Comparison of ENCODE assay signal across 12 cellular contexts in the genomic region with DNA sequence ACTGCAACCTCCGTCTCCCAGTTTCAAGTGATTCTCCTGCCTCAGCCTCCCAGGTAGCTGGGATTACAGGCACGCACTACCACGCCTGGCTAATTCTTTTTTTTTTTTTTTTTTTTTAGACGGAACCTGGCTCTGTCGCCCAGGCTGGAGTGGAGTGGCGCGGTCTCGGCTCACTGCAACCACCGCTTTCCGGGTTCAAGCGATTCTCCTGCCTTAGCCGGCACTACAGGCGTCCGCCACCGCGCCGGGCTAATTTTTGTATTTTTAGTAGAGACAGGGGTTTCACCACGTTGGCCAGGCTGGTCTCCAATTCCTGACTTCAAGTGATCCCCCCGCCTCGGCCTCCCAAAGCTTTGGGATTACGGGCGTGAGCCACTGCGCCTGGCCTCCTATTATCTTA. TPM values are rescaled to one million over a fixed set of nuclear protein-coding genes. Genes with fewer than 3 reads are reported as not detected.
A peak's percentile ranks its signal among the peaks of the same experiment; 100 is the strongest.
DNase-seq lines count a peak whose midpoint lies in the region; ATAC-seq, FAIRE-seq and TF ChIP-seq lines count a peak whose summit lies in the region.
"Not testable (repeated sequence)": the region's sequence is repeated elsewhere in the genome, so short reads cannot be mapped to it uniquely, and the experiment has no call there.
"Had no signal": no experiment of that assay in that cellular context is flagged by ENCODE, and none has a peak within 500 bp of the region (broad histone marks: within the 10 kb centered on the region; RNA-seq: fewer than 3 reads in every experiment).

No MANE protein-coding gene starts in this region.

- H3K9me1 ChIP-seq in K562 (ENCODE audit: control insufficient read depth, insufficient read depth, low read length), result not testable (repeated sequence)

- BruUV-seq in Calu3 (replicated peaks; lab: Mats Ljungman, UMichigan); K562 (replicated peaks; lab: Mats Ljungman, UMichigan): not testable (repeated sequence)

- H3K9me3 ChIP-seq in K562 (replicated peaks; ENCODE audit: control insufficient read depth, insufficient read depth, low read depth, low read length); esophagus muscularis mucosa; vagina: not testable (repeated sequence)

- peaks cover 28% of the 10 kb centered on the region for H3K4me1 Mint-ChIP-seq in Calu3 (ENCODE audit: low read depth, unreplicated experiment)
- H3K4me1 Mint-ChIP-seq in T-helper 1 cell treated with Interleukin-12 subunit alpha and Interleukin-12 subunit beta and Interleukin-4 antibody, amounts not matched to agents 30 μg/mL and 1 μg/mL, for 36 hours (ENCODE audit: low read depth), result peaks cover 46% of the 10 kb centered on the region
- H3K4me1 Mint-ChIP-seq in nephron progenitor cell, result peaks cover 53% of the 10 kb centered on the region
- peaks cover 39% of the 10 kb centered on the region for H3K4me1 Mint-ChIP-seq in stimulated activated effector memory CD8-positive, alpha-beta T cell treated with anti-CD3 and anti-CD28 coated beads, Interleukin-12 subunit alpha, Interleukin-12 subunit beta, amount 100 ng/mL, for 72 hours

- CTCF ChIA-PET in Calu3 (lab: Charles Lee); K562 (lab: Yijun Ruan, JAX; ENCODE audit: low intra/inter-chr PET ratio): not testable (repeated sequence)

- in situ Hi-C loops in K562 (cut with MboI), result not testable (repeated sequence)

- not testable (repeated sequence) for H3K27ac Mint-ChIP-seq in Calu3 (ENCODE audit: unreplicated experiment); nephron progenitor cell; stimulated activated effector memory CD8-positive, alpha-beta T cell treated with anti-CD3 and anti-CD28 coated beads, Interleukin-12 subunit alpha, Interleukin-12 subunit beta, amount 100 ng/mL, for 72 hours
- H3K27ac Mint-ChIP-seq in T-helper 1 cell treated with Interleukin-12 subunit alpha and Interleukin-12 subunit beta and Interleukin-4 antibody, amounts not matched to agents 30 μg/mL and 1 μg/mL, for 36 hours, result peak overlapping the region; percentile 74

- TF ChIP-seq RAD21 in K562 (CRISPR knock-in tag; conservative IDR thresholded peaks at IDR 0.05 in 1 of 2, IDR thresholded peaks at IDR 0.05 in 1 of 2), result not testable (repeated sequence)

- H3K27ac ChIP-seq in K562 (ENCODE audit: extremely low read depth, low read depth, low read length), result peak overlapping the region; percentile 78
- peak overlapping the region; percentile 98 to 99 (median 99) for H3K27ac ChIP-seq in esophagus muscularis mucosa (replicated peaks in 1 of 4)
- H3K27ac ChIP-seq in vagina, result peak overlapping the region; percentile 97

- not testable (repeated sequence) for TF ChIP-seq EP300 in K562 (IDR thresholded peaks at IDR 0.05; ENCODE audit: low read length); esophagus muscularis mucosa (IDR thresholded peaks at IDR 0.05)

- POLR2A ChIA-PET in K562 (lab: Yijun Ruan, JAX), result interaction anchor here (1.3 kb wide), 1 partner anchor 20 kb away, joined by 3 read pairs; no protein-coding TSS in a partner anchor

- not testable (repeated sequence) for H4K20me1 ChIP-seq in K562 (replicated peaks; ENCODE audit: control insufficient read depth, insufficient read depth, low read length)

- H3K4me3 Mint-ChIP-seq in Calu3 (ENCODE audit: low read depth, unreplicated experiment) (peak overlapping the region; percentile 84), nephron progenitor cell (peak overlapping the region; percentile 85)
- H3K4me3 Mint-ChIP-seq in T-helper 1 cell treated with Interleukin-12 subunit alpha and Interleukin-12 subunit beta and Interleukin-4 antibody, amounts not matched to agents 30 μg/mL and 1 μg/mL, for 36 hours, result not testable (repeated sequence)
- peak overlapping the region; percentile 86 for H3K4me3 Mint-ChIP-seq in stimulated activated effector memory CD8-positive, alpha-beta T cell treated with anti-CD3 and anti-CD28 coated beads, Interleukin-12 subunit alpha, Interleukin-12 subunit beta, amount 100 ng/mL, for 72 hours

- peaks cover 41% of the 10 kb centered on the region for H3K36me3 Mint-ChIP-seq in Calu3 (ENCODE audit: insufficient read depth, unreplicated experiment)
- not testable (repeated sequence) for H3K36me3 Mint-ChIP-seq in T-helper 1 cell treated with Interleukin-12 subunit alpha and Interleukin-12 subunit beta and Interleukin-4 antibody, amounts not matched to agents 30 μg/mL and 1 μg/mL, for 36 hours (ENCODE audit: low read depth); nephron progenitor cell (ENCODE audit: low read depth)
- peaks cover 19% of the 10 kb centered on the region for H3K36me3 Mint-ChIP-seq in stimulated activated effector memory CD8-positive, alpha-beta T cell treated with anti-CD3 and anti-CD28 coated beads, Interleukin-12 subunit alpha, Interleukin-12 subunit beta, amount 100 ng/mL, for 72 hours

- not testable (repeated sequence) for DNase-seq in Calu3; K562 (ENCODE audit: extremely low read depth in 1 of 4, low spot score in 3 of 4); esophagus muscularis mucosa (ENCODE audit: extremely low spot score); nephron progenitor cell; stimulated activated effector memory CD8-positive, alpha-beta T cell treated with anti-CD3 and anti-CD28 coated beads, Interleukin-12 subunit alpha, Interleukin-12 subunit beta, amount 100 ng/mL, for 72 hours (ENCODE audit: low spot score in 2 of 2); vagina (ENCODE audit: extremely low spot score in 2 of 2)
- DNase-seq in activated CD8-positive, alpha-beta memory T cell treated with anti-CD3 and anti-CD28 coated beads, Interleukin-2, amount 50 U/mL, for 48 hours, result peak; percentile 42

- peak overlapping the region; percentile 40; the same call in 1 of the 2 replicates for H2AFZ ChIP-seq in K562 (ENCODE audit: low read depth, low read length)

- not testable (repeated sequence) for TF ChIP-seq CTCF in Calu3 (IDR thresholded peaks at IDR 0.05; ENCODE audit: unreplicated experiment); K562 (IDR thresholded peaks at IDR 0.05 in 2 of 3, conservative IDR thresholded peaks at IDR 0.05 in 1 of 3; ENCODE audit: insufficient read depth in 2 of 3, low read depth in 1 of 3, low read length in 3 of 3); esophagus muscularis mucosa (IDR thresholded peaks at IDR 0.05); nephron progenitor cell (IDR thresholded peaks at IDR 0.05); vagina (IDR thresholded peaks at IDR 0.05)

- H3K4me2 ChIP-seq in K562 (ENCODE audit: insufficient read depth, low read length), result peak overlapping the region; percentile 90

- FAIRE-seq in K562 (lab: Jason Lieb, UNC), result peak; percentile 26

- peak overlapping the region; percentile 62 for H3K4me3 ChIP-seq in K562
- H3K4me3 ChIP-seq in esophagus muscularis mucosa, vagina: not testable (repeated sequence)

- peak overlapping the region; percentile 81 to 90 for H3K9ac ChIP-seq in K562 (ENCODE audit: insufficient read depth in 1 of 2, low read depth in 2 of 2, low read length in 2 of 2)

- TF ChIP-seq POLR2A in K562 (conservative IDR thresholded peaks at IDR 0.05); esophagus muscularis mucosa (IDR thresholded peaks at IDR 0.05; ENCODE audit: low read depth); vagina (IDR thresholded peaks at IDR 0.05): not testable (repeated sequence)

- 0% methylated on average over 16 of the region's 23 CpGs for WGBS in K562 (ENCODE audit: insufficient coverage, low coverage, missing lambda C conversion rate)
- WGBS in esophagus muscularis mucosa, result 97% methylated on average over 23 of the region's 23 CpGs

- intact Hi-C loops in Calu3 (cut with micrococcal nuclease; ENCODE audit: unreplicated experiment); esophagus muscularis mucosa (cut with DNase I): not testable (repeated sequence)
- intact Hi-C loops in K562 (cut with micrococcal nuclease), result loop anchor here (5.0 kb wide), 1 partner anchor 51 kb away; a partner anchor contains a TSS
- intact Hi-C loops in vagina (cut with DNase I), result loop anchor here (10.0 kb wide), 1 partner anchor 54 kb away; a partner anchor contains a TSS

- not testable (repeated sequence) for H3K27me3 ChIP-seq in K562 (ENCODE audit: control insufficient read depth in 2 of 2, insufficient read depth in 2 of 2, low read length in 2 of 2); esophagus muscularis mucosa; vagina

- not testable (repeated sequence) for H3K36me3 ChIP-seq in K562 (ENCODE audit: control insufficient read depth, insufficient read depth, low read length); esophagus muscularis mucosa; vagina

- not testable (repeated sequence) for H3K9me3 Mint-ChIP-seq in Calu3 (ENCODE audit: low read depth, unreplicated experiment); T-helper 1 cell treated with Interleukin-12 subunit alpha and Interleukin-12 subunit beta and Interleukin-4 antibody, amounts not matched to agents 30 μg/mL and 1 μg/mL, for 36 hours; nephron progenitor cell; stimulated activated effector memory CD8-positive, alpha-beta T cell treated with anti-CD3 and anti-CD28 coated beads, Interleukin-12 subunit alpha, Interleukin-12 subunit beta, amount 100 ng/mL, for 72 hours

- not testable (repeated sequence) for H3K27me3 Mint-ChIP-seq in Calu3 (ENCODE audit: unreplicated experiment); T-helper 1 cell treated with Interleukin-12 subunit alpha and Interleukin-12 subunit beta and Interleukin-4 antibody, amounts not matched to agents 30 μg/mL and 1 μg/mL, for 36 hours (ENCODE audit: low read depth)
- peaks cover 17% of the 10 kb centered on the region for H3K27me3 Mint-ChIP-seq in nephron progenitor cell (ENCODE audit: low read depth, poor library complexity)

- H3K4me1 ChIP-seq in K562 (replicated peaks in 1 of 2; ENCODE audit: control insufficient read depth in 2 of 2, insufficient read depth in 2 of 2, low read length in 2 of 2), result peaks cover 28 to 45% of the 10 kb centered on the region in 2 experiments; a peak in 4 of 5 replicates
- peaks cover 26 to 40% (median 37%) of the 10 kb centered on the region in 4 donors for H3K4me1 ChIP-seq in esophagus muscularis mucosa
- H3K4me1 ChIP-seq in vagina, result peaks cover 38% of the 10 kb centered on the region

- H3K79me2 ChIP-seq in K562 (ENCODE audit: control insufficient read depth, insufficient read depth, low read length), result peaks cover 61% of the 10 kb centered on the region

- not testable (repeated sequence) for ATAC-seq in K562; stimulated activated effector memory CD8-positive, alpha-beta T cell treated with anti-CD3 and anti-CD28 coated beads, Interleukin-12 subunit alpha, Interleukin-12 subunit beta, amount 100 ng/mL, for 72 hours

RNA-seq across cellular contexts. Expression of a gene that starts 1.5 kb away (rescaled TPM):
- total RNA-seq in Calu3 (2022) (12.6 and 13.4 TPM in 2 replicates), K562 (2014; rRNA removed) (2.9 and 4.0 TPM in 2 replicates), K562 (2014; rRNA removed; fragmentation: Illumina TruSeq; extraction: Trizol) (1.9 and 2.1 TPM in 2 replicates), K562 (2015; rRNA removed; fragmentation: Illumina TruSeq; extraction: Trizol) (2.4 and 2.5 TPM in 2 replicates), K562 (2021) (6.6 and 6.8 TPM in 2 replicates), esophagus muscularis mucosa (10 to 100 TPM; 17.4 to 29.0 (median 23.9) TPM), vagina (24.8 TPM)
- total RNA-seq in K562 (2011; cell fraction: chromatin; rRNA removed; ENCODE audit: low replicate concordance), result 4.7 and 7.3 TPM in 2 replicates
- 4.7 and 4.9 TPM in 2 replicates for total RNA-seq in K562 (2011; cell fraction: nucleolus; rRNA removed)
- total RNA-seq in K562 (2011; cell fraction: nucleoplasm; rRNA removed), result 4.8 and 7.8 TPM in 2 replicates
- polyA plus RNA-seq in K562 (2011; rRNA removed) (2.3 and 3.2 TPM in 2 replicates), K562 (2014; fragmentation: Illumina TruSeq; extraction: Trizol) (5.7 and 7.5 TPM in 2 replicates), K562 (2014; fragmentation: Nextera tagmentation; extraction: Ambion mirVana) (1 to 10 TPM; 1.0 to 1.1 TPM), K562 (2014; rRNA removed) (3.7 and 4.2 TPM in 2 replicates)
- polyA plus RNA-seq in K562 (2011; cell fraction: cytosol; rRNA removed), result 1.6 and 2.1 TPM in 2 replicates
- polyA plus RNA-seq in K562 (2011; cell fraction: nucleus; rRNA removed), result 4.8 and 7.3 TPM in 2 replicates
- 5.1 and 6.6 TPM in 2 replicates for polyA plus RNA-seq in K562 (2012)
- 2.2 TPM in 2 replicates for polyA minus RNA-seq in K562 (2011; rRNA and poly(A)+ RNA removed)
- 2.2 and 3.4 TPM in 2 replicates for polyA minus RNA-seq in K562 (2011; cell fraction: cytosol; rRNA and poly(A)+ RNA removed)
- polyA minus RNA-seq in K562 (2011; cell fraction: nucleus; rRNA and poly(A)+ RNA removed), result 1.6 and 2.4 TPM in 2 replicates

RNA-seq across cellular contexts. Expression of a gene that starts 35.1 kb away (rescaled TPM):
- total RNA-seq in Calu3 (2022), result not detected in 2 replicates
- 8.0 and 9.9 TPM in 2 replicates for total RNA-seq in K562 (2011; cell fraction: chromatin; rRNA removed; ENCODE audit: low replicate concordance)
- total RNA-seq in K562 (2011; cell fraction: nucleolus; rRNA removed), result 8.6 and 12.2 TPM in 2 replicates
- 8.4 and 9.2 TPM in 2 replicates for total RNA-seq in K562 (2011; cell fraction: nucleoplasm; rRNA removed)
- 2.2 and 2.5 TPM in 2 replicates for total RNA-seq in K562 (2014; rRNA removed)
- 3.7 and 3.8 TPM in 2 replicates for total RNA-seq in K562 (2014; rRNA removed; fragmentation: Illumina TruSeq; extraction: Trizol)
- total RNA-seq in K562 (2015; rRNA removed; fragmentation: Illumina TruSeq; extraction: Trizol), result 2.4 and 2.5 TPM in 2 replicates
- 3.5 and 3.9 TPM in 2 replicates for total RNA-seq in K562 (2021)
- polyA plus RNA-seq in K562 (2011; rRNA removed), result 3.6 and 9.5 TPM in 2 replicates
- polyA plus RNA-seq in K562 (2011; cell fraction: cytosol; rRNA removed), result 4.2 and 13.5 TPM in 2 replicates
- polyA plus RNA-seq in K562 (2011; cell fraction: nucleus; rRNA removed), result 3.5 and 8.0 TPM in 2 replicates
- 4.2 and 4.7 TPM in 2 replicates for polyA plus RNA-seq in K562 (2012)
- polyA plus RNA-seq in K562 (2014; fragmentation: Illumina TruSeq; extraction: Trizol), result 7.0 and 7.2 TPM in 2 replicates
- 10 to 100 TPM; 11.5 to 12.9 TPM for polyA plus RNA-seq in K562 (2014; fragmentation: Nextera tagmentation; extraction: Ambion mirVana)
- 4.7 and 5.3 TPM in 2 replicates for polyA plus RNA-seq in K562 (2014; rRNA removed)
- 4.7 and 8.5 TPM in 2 replicates for polyA minus RNA-seq in K562 (2011; rRNA and poly(A)+ RNA removed)
- 0.64 and 5.8 TPM in 2 replicates for polyA minus RNA-seq in K562 (2011; cell fraction: cytosol; rRNA and poly(A)+ RNA removed)
- polyA minus RNA-seq in K562 (2011; cell fraction: nucleus; rRNA and poly(A)+ RNA removed), result 1.8 and 2.4 TPM in 2 replicates
- total RNA-seq in esophagus muscularis mucosa, result 10 to 100 TPM in 1 of 4 donors, 1 to 10 TPM in 3; 4.9 to 18.7 (median 9.0) TPM
- 6.4 TPM for total RNA-seq in vagina
- total RNA-seq: H1, NCI-H460, PC-9 had no signal
- polyA plus RNA-seq: A549, H1 had no signal

RNA-seq across cellular contexts. Expression of a gene that starts 51.1 kb away (rescaled TPM):
- total RNA-seq in Calu3 (2022), result 25.1 and 28.4 TPM in 2 replicates
- 30.9 and 56.0 TPM in 2 replicates for total RNA-seq in K562 (2011; cell fraction: chromatin; rRNA removed; ENCODE audit: low replicate concordance)
- 19.0 and 19.1 TPM in 2 replicates for total RNA-seq in K562 (2011; cell fraction: nucleolus; rRNA removed)
- 36.8 and 50.1 TPM in 2 replicates for total RNA-seq in K562 (2011; cell fraction: nucleoplasm; rRNA removed)
- 21.7 and 21.9 TPM in 2 replicates for total RNA-seq in K562 (2014; rRNA removed)
- total RNA-seq in K562 (2014; rRNA removed; fragmentation: Illumina TruSeq; extraction: Trizol), result 21.0 and 23.6 TPM in 2 replicates
- 22.8 and 27.4 TPM in 2 replicates for total RNA-seq in K562 (2015; rRNA removed; fragmentation: Illumina TruSeq; extraction: Trizol)
- 18.9 and 21.7 TPM in 2 replicates for total RNA-seq in K562 (2021)
- polyA plus RNA-seq in K562 (2011; rRNA removed), result 19.1 and 20.9 TPM in 2 replicates
- polyA plus RNA-seq in K562 (2011; cell fraction: cytosol; rRNA removed), result 18.7 and 21.6 TPM in 2 replicates
- 31.6 and 38.3 TPM in 2 replicates for polyA plus RNA-seq in K562 (2011; cell fraction: nucleus; rRNA removed)
- polyA plus RNA-seq in K562 (2012), result 11.3 and 13.4 TPM in 2 replicates
- polyA plus RNA-seq in K562 (2014; fragmentation: Illumina TruSeq; extraction: Trizol), result 17.1 and 18.1 TPM in 2 replicates
- polyA plus RNA-seq in K562 (2014; fragmentation: Nextera tagmentation; extraction: Ambion mirVana), result 10 to 100 TPM; 22.1 to 32.8 TPM
- polyA plus RNA-seq in K562 (2014; rRNA removed), result 19.0 and 22.5 TPM in 2 replicates
- polyA minus RNA-seq in K562 (2011; rRNA and poly(A)+ RNA removed), result 26.2 and 32.6 TPM in 2 replicates
- 15.3 and 16.4 TPM in 2 replicates for polyA minus RNA-seq in K562 (2011; cell fraction: cytosol; rRNA and poly(A)+ RNA removed)
- polyA minus RNA-seq in K562 (2011; cell fraction: nucleus; rRNA and poly(A)+ RNA removed), result 11.2 and 28.4 TPM in 2 replicates
- total RNA-seq in esophagus muscularis mucosa, result 10 to 100 TPM; 17.9 to 29.2 (median 23.0) TPM
- 48.1 TPM for total RNA-seq in vagina
